ENCODE assay signal across 12 cellular contexts in the genomic region with DNA sequence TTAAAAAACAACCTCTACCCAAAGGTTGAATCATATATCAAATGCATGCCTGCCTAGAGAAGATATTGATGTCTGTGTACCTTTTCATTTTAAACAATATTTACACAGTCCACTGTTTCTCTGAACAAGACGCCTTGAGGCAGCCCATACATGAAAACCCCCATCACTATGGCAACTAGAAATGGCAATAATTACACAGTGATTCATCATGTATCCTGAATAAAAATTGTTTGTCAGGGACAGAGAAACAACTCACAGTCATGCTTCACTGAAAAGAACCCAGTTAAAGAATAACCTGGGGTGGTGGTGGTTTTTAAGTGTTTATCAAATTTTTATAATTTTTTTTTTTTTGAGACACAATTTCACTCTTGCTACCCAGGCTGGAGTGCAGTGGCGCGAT. TPM values are rescaled to one million over a fixed set of nuclear protein-coding genes. Genes with fewer than 3 reads are reported as not detected.
DNase-seq lines count a peak whose midpoint lies in the region; ATAC-seq and TF ChIP-seq lines count a peak whose summit lies in the region.
"Had no signal": no experiment of that assay in that cellular context is flagged by ENCODE, and none has a peak within 500 bp of the region (broad histone marks: within the 10 kb centered on the region; RNA-seq: fewer than 3 reads in every experiment).

No MANE protein-coding gene starts in this region.

- peak; percentile 100 for DNase-seq in PC-3
- DNase-seq in epithelial cell of prostate (ENCODE audit: low read depth, low spot score), result peak; percentile 60
- no peak for DNase-seq in epidermal melanocyte (ENCODE audit: insufficient read length, low spot score)
- DNase-seq in NCI-H1092 (lab: John Stamatoyannopoulos, UW), result no peak
- DNase-seq in GM13976 (ENCODE audit: low spot score), result no peak
- DNase-seq: activated CD4-positive, alpha-beta T cell treated with anti-CD3 and anti-CD28 coated beads, Interleukin-2, amount 50 U/mL, for 4 hours; left ventricle myocardium superior had no signal

- POLR2A ChIA-PET in PC-3 (lab: Charles Lee; ENCODE audit: unreplicated experiment), result no interaction called here

- H3K27ac ChIP-seq in ACC112 (ENCODE audit: low read depth, low read length), result peak overlapping the region; percentile 26; the same call in 1 of the 2 replicates
- peak overlapping the region; percentile 91 for H3K27ac ChIP-seq in PC-3 (ENCODE audit: low read length)
- peak overlapping the region; percentile 43 for H3K27ac ChIP-seq in epithelial cell of prostate
- H3K27ac ChIP-seq: BLaER1, skin epidermis had no signal

- in situ Hi-C loops in GM13976 (cut with MboI; ENCODE audit: low sequenced_read_pairs, unreplicated experiment), result no loop called here

- TF ChIP-seq CTCF in PC-3 (conservative IDR thresholded peaks at IDR 0.05; ENCODE audit: low read depth, low read length), result no peak
- no peak for TF ChIP-seq CTCF in GM13976 (IDR thresholded peaks at IDR 0.05; ENCODE audit: borderline replicate concordance, control extremely low read depth, extremely low read depth, insufficient read depth, missing control alignments)

- H3K27me3 ChIP-seq in ACC112 (ENCODE audit: insufficient read depth, low read length) (no peaks in the 10 kb centered on the region), PC-3 (ENCODE audit: low read length) (no peaks in the 10 kb centered on the region)
- H3K27me3 ChIP-seq: BLaER1 had no signal

- peaks cover 11% of the 10 kb centered on the region for H3F3A ChIP-seq in PC-3 (ENCODE audit: low read length, unreplicated experiment)

- H4K20me1 ChIP-seq in PC-3 (ENCODE audit: low read length), result no peaks in the 10 kb centered on the region
- H4K20me1 ChIP-seq: BLaER1 had no signal

- H3K4me2 ChIP-seq in PC-3 (ENCODE audit: low read length), result peak overlapping the region; percentile 69
- H3K4me2 ChIP-seq: BLaER1 had no signal

- H3K9ac ChIP-seq in PC-3 (ENCODE audit: low read length), result peak overlapping the region; percentile 88
- H3K9ac ChIP-seq: BLaER1 had no signal

- H3K4me1 ChIP-seq in ACC112 (ENCODE audit: control insufficient read depth, insufficient read depth, low read length, unreplicated experiment) (peaks cover 3% of the 10 kb centered on the region), PC-3 (ENCODE audit: insufficient read depth, low read length) (peaks cover 70% of the 10 kb centered on the region)
- H3K4me1 ChIP-seq: BLaER1 had no signal

- no peak overlapping the region for H2AFZ ChIP-seq in ACC112 (ENCODE audit: low read length, unreplicated experiment)
- H2AFZ ChIP-seq in PC-3 (ENCODE audit: low read length), result no peak overlapping the region

- no peaks in the 10 kb centered on the region for H3K79me2 ChIP-seq in ACC112 (ENCODE audit: control insufficient read depth, insufficient read depth, low read length, unreplicated experiment)
- H3K79me2 ChIP-seq in PC-3 (ENCODE audit: low read length), result no peaks in the 10 kb centered on the region

- peak; percentile 74 for ATAC-seq in HG02981 (IDR thresholded peaks at IDR 0.05; ENCODE audit: unreplicated experiment)
- ATAC-seq in PC-3, result peak; percentile 75
- ATAC-seq in HG02884 (IDR thresholded peaks at IDR 0.05; ENCODE audit: unreplicated experiment), result no peak
- ATAC-seq: left ventricle myocardium superior had no signal

- H3K36me3 ChIP-seq in ACC112 (ENCODE audit: insufficient read depth, low read length), result no peaks in the 10 kb centered on the region
- no peaks in the 10 kb centered on the region for H3K36me3 ChIP-seq in PC-3 (ENCODE audit: low read depth, low read length)
- H3K36me3 ChIP-seq: BLaER1 had no signal

- H3K4me3 ChIP-seq in ACC112 (ENCODE audit: low read depth, low read length), result no peak overlapping the region
- H3K4me3 ChIP-seq in PC-3 (ENCODE audit: low read length), result peak overlapping the region; percentile 19; the same call in 1 of the 2 replicates
- H3K4me3 ChIP-seq: BLaER1, skin epidermis had no signal

- no peaks in the 10 kb centered on the region for H3K9me2 ChIP-seq in PC-3 (replicated peaks; ENCODE audit: low read length)

- intact Hi-C loops in PC-3 (cut with micrococcal nuclease), result loop anchor here (1.0 to 5.0 kb wide), 7 partner anchors 19 to 319 kb away; a partner anchor contains a TSS

- no TSS peak for BruUV-seq in PC-3 (replicated peaks; lab: Mats Ljungman, UMichigan)

- no peaks in the 10 kb centered on the region for H3K9me3 ChIP-seq in PC-3 (ENCODE audit: low read length)
- H3K9me3 ChIP-seq: BLaER1 had no signal

- CTCF ChIA-PET in PC-3 (lab: Charles Lee), result no interaction called here

RNA-seq across cellular contexts. Expression of a gene that starts 19.7 kb away (rescaled TPM):
- total RNA-seq in PC-3 (2014; rRNA removed), result 14.2 and 15.5 TPM in 2 replicates

Comparison
In these comparisons a context has a peak if more than half of its experiments do, and no peak if none do; other contexts are left out.
1. H3K27ac ChIP-seq: peak in every context shown above with its lines; median percentile 91 in PC-3; 43 in epithelial cell of prostate; 26 in ACC112.
2. DNase-seq: peak in PC-3 (single experiment) and epithelial cell of prostate (single experiment); none in epidermal melanocyte (single experiment), NCI-H1092 (single experiment) and GM13976 (single experiment).